8 cellular contexts compared by ENCODE assay signal in genomic region chr4:145732895-145733880, GRCh38. TPM values are rescaled to one million over a fixed set of nuclear protein-coding genes. Genes with fewer than 3 reads are reported as not detected.
DNase-seq lines count a peak whose midpoint lies in the region; TF ChIP-seq lines count a peak whose summit lies in the region.

No MANE protein-coding gene starts in this region.

- in situ Hi-C loops in GM23248 (cut with MboI) = no loop called here

- no peaks in the 10 kb centered on the region for H3K27me3 Mint-ChIP-seq in nephron (ENCODE audit: low read depth)

- H4K20me1 ChIP-seq in GM23248 (ENCODE audit: insufficient read depth) = no peaks in the 10 kb centered on the region

- H3K36me3 ChIP-seq in GM23248 (ENCODE audit: low read depth) = no peaks in the 10 kb centered on the region

- peaks cover 36% of the 10 kb centered on the region for H3F3A ChIP-seq in GM23248 (ENCODE audit: insufficient read depth)

- H3K79me2 ChIP-seq in GM23248 (ENCODE audit: insufficient read depth) = no peaks in the 10 kb centered on the region

- H3K4me3 ChIP-seq in GM23248 (peak overlapping the region; percentile 76), fibroblast of the aortic adventitia (ENCODE audit: low read depth, low read length) (peak overlapping the region; percentile 66)

- peaks cover 38% of the 10 kb centered on the region for H3K4me1 ChIP-seq in GM23248 (ENCODE audit: insufficient read depth)

- WGBS in GM23248 (ENCODE audit: low coverage in 1 of 2, low lambda C conversion rate in 2 of 2, missing lambda C conversion rate in 2 of 2), 2 experiments = 1 to 3% methylated on average over 34 to 73 of the region's 81 CpGs

- H3K9me3 Mint-ChIP-seq in nephron = no peaks in the 10 kb centered on the region

- TF ChIP-seq CTCF in fibroblast of the aortic adventitia (IDR thresholded peaks at IDR 0.05; ENCODE audit: insufficient read depth, low read length) (peak; percentile 16), nephron (IDR thresholded peaks at IDR 0.05; ENCODE audit: unreplicated experiment in 3 of 3) (no peak)

- H3K27me3 ChIP-seq in GM23248 (replicated peaks; ENCODE audit: insufficient read depth) = no peaks in the 10 kb centered on the region

- H3K9me3 ChIP-seq in GM23248 (ENCODE audit: low read depth) = no peaks in the 10 kb centered on the region

- peak overlapping the region; percentile 81 to 88 (median 87) for H3K4me3 Mint-ChIP-seq in nephron

- H2AFZ ChIP-seq in GM23248 = peak overlapping the region; percentile 54

- peak overlapping the region; percentile 92 for H3K4me2 ChIP-seq in GM23248 (ENCODE audit: unreplicated experiment)

- H3K27ac Mint-ChIP-seq in nephron = peak overlapping the region; percentile 99 to 100 (median 99)

- no peaks in the 10 kb centered on the region for H3K9me2 ChIP-seq in GM23248 (ENCODE audit: insufficient read depth)

- peak; percentile 64 for DNase-seq in DMS79 treated with DMSO at 0.1 percent for 48 hours (lab: John Stamatoyannopoulos, UW)
- peak; percentile 99 for DNase-seq in GM23248
- peak; percentile 89 for DNase-seq in LHCN-M2 (ENCODE audit: low read depth)
- peak; percentile 56 for DNase-seq in RPMI8226
- peak; percentile 94 for DNase-seq in activated effector memory CD4-positive, alpha-beta T cell treated with anti-CD3 and anti-CD28 coated beads, Interleukin-2, amount 50 U/mL, for 16 hours
- DNase-seq in fibroblast of the aortic adventitia (ENCODE audit: low read depth) = peak; percentile 88
- peak; percentile 82 for DNase-seq in stimulated activated naive CD4-positive, alpha-beta T cell treated with Interleukin-2 at 50 U/mL for 16 hours (lab: John Stamatoyannopoulos, UW)

- peak overlapping the region; percentile 100 for H3K27ac ChIP-seq in GM23248

- peaks cover 76% of the 10 kb centered on the region for H3K4me1 Mint-ChIP-seq in nephron

- H3K9ac ChIP-seq in GM23248 = peak overlapping the region; percentile 95

- no peaks in the 10 kb centered on the region for H3K36me3 Mint-ChIP-seq in nephron (ENCODE audit: low read depth)

RNA-seq across cellular contexts. Expression of gene C4orf51, which starts 53.2 kb away (rescaled TPM):
- not detected in 2 replicates for total RNA-seq in GM23248 (2014; rRNA removed; shearing (Covaris generic))
- polyA plus RNA-seq in GM23248 (2016; fragmentation: Nextera tagmentation; extraction: Ambion mirVana) = not detected in 2 replicates
- total RNA-seq in LHCN-M2 (2014; rRNA removed) (not detected in 2 replicates), fibroblast of the aortic adventitia (ENCODE audit: low replicate concordance) (not detected in 2 replicates)
- not detected for polyA plus RNA-seq in LHCN-M2 (2012)

Comparison
In these comparisons a context has a peak if more than half of its experiments do, and no peak if none do; other contexts are left out.
1. Peak in every context shown above with its lines: DNase-seq, H3K4me3 ChIP-seq and H3K27ac ChIP-seq.